In the genomic region with DNA sequence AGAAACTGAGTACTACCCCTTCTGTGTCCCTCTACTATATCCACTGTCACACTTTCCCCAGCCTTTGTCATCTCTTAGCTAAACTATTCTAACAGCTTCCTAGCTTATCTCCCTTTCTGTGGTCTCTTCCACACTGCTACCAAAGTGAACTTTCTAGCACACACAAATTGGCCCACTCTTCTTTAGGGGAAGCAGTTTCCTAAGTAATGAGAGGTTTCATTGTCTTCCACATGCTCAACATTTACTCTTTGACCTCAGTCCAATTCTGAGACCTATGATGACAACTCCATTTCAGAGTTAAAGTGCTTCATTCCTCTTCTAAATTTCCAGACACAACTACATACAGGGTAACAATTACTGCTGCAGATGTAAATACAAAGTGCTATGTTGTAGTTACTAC, we compare ENCODE assay signal across 17 cellular contexts.
"Had no signal": no experiment of that assay in that cellular context is flagged by ENCODE, and none has a peak within 500 bp of the region (broad histone marks: within the 10 kb centered on the region; RNA-seq: fewer than 3 reads in every experiment).

No MANE protein-coding gene starts in this region.

- H3K27me3 Mint-ChIP-seq: activated T-cell treated with anti-CD3 and anti-CD28 coated beads, Interleukin-2, amount 50 U/mL, for 24 hours had no signal

- ATAC-seq: left lobe of liver had no signal

- H3K27ac Mint-ChIP-seq: activated T-cell treated with anti-CD3 and anti-CD28 coated beads, Interleukin-2, amount 50 U/mL, for 24 hours; T-helper 1 cell treated with Interleukin-12 subunit alpha and Interleukin-12 subunit beta and Interleukin-4 antibody, amounts not matched to agents 30 μg/mL and 1 μg/mL, for 36 hours had no signal

- H3K79me2 ChIP-seq: parathyroid adenoma had no signal

- H3K4me3 Mint-ChIP-seq: activated T-cell treated with anti-CD3 and anti-CD28 coated beads, Interleukin-2, amount 50 U/mL, for 24 hours; T-helper 1 cell treated with Interleukin-12 subunit alpha and Interleukin-12 subunit beta and Interleukin-4 antibody, amounts not matched to agents 30 μg/mL and 1 μg/mL, for 36 hours had no signal

- DNase-seq: activated CD4-positive, alpha-beta T cell treated with anti-CD3 and anti-CD28 coated beads, Interleukin-2, amount 50 U/mL, for 4 hours; activated CD4-positive, CD25-positive, alpha-beta regulatory T cell treated with anti-CD3 and anti-CD28 coated beads, Interleukin-2, amount 50 U/mL, for 72 hours; activated gamma-delta T cell; activated T-cell treated with anti-CD3 and anti-CD28 coated beads, Interleukin-2, amount 50 U/mL, for 24 hours; effector memory CD4-positive, alpha-beta T cell; heart left ventricle; islet precursor cell; mammary epithelial cell; retina; small intestine had no signal

- H3K9me3 Mint-ChIP-seq: activated T-cell treated with anti-CD3 and anti-CD28 coated beads, Interleukin-2, amount 50 U/mL, for 24 hours; T-helper 1 cell treated with Interleukin-12 subunit alpha and Interleukin-12 subunit beta and Interleukin-4 antibody, amounts not matched to agents 30 μg/mL and 1 μg/mL, for 36 hours had no signal

- H3K4me3 ChIP-seq: coronary artery, heart left ventricle, tibial nerve had no signal

- FAIRE-seq: frontal cortex, small intestine, TTC549 had no signal

- H3K9me3 ChIP-seq: heart left ventricle, tibial nerve had no signal

- H3K9ac ChIP-seq: parathyroid adenoma had no signal

- H3K4me1 ChIP-seq: heart left ventricle, parathyroid adenoma, tibial nerve had no signal

- H3K27me3 ChIP-seq: heart left ventricle, tibial nerve had no signal

- H2AFZ ChIP-seq: parathyroid adenoma had no signal
